Comparison of ENCODE assay signal across 18 cellular contexts in the genomic region with DNA sequence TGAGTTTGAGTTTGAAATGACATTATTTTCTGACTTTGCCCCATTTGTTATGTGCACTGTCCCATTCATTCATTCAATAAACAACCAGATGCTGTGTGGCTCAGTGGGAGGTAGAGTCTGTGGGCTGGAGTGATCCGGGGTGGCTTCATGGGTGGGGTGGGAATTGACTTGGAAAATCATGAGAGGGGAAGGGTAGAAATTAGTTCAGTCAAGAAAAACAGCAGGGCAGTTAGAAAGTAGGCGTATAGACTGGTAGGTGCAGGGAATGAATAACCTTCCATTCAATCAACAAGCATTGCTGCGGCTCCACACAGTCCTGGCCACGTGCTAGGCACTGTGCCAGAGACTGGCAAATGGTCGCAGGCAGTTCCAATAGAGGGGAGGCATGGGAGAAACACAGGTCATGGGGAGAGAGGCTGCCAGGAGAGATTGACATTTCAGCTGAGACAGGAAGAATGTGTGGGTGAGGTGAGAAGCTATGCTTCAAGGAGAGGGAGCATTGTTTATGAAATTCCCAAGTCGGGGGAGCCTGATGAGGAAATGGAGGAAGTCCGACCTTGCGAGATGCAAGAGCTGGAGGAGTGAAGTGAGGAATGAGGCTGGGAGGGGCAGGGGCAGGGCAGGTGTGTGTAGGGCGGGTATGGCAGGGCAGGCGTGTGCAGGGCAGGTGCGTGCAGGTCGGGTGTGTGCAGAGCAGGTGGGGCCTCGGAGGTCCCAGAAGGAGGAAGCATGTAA. TPM values are rescaled to one million over a fixed set of nuclear protein-coding genes. Genes with fewer than 3 reads are reported as not detected.
DNase-seq lines count a peak whose midpoint lies in the region; ATAC-seq and TF ChIP-seq lines count a peak whose summit lies in the region.
"Had no signal": no experiment of that assay in that cellular context is flagged by ENCODE, and none has a peak within 500 bp of the region (broad histone marks: within the 10 kb centered on the region; RNA-seq: fewer than 3 reads in every experiment).

No MANE protein-coding gene starts in this region.

- ATAC-seq in GM23338: no peak
- peak; percentile 48 for ATAC-seq in foreskin keratinocyte
- no peak for ATAC-seq in activated naive CD8-positive, alpha-beta T cell treated with anti-CD3 and anti-CD28 coated beads, Interleukin-2, amount 50 U/mL, for 24 hours
- ATAC-seq in T-helper 17 cell: no peak
- ATAC-seq: gastroesophageal sphincter had no signal

- peak; percentile 13 for DNase-seq in GM23338 (ENCODE audit: low spot score)
- DNase-seq in NCI-H510A (lab: John Stamatoyannopoulos, UW): peak; percentile 50
- DNase-seq in foreskin keratinocyte: peak; percentile 37 to 40
- no peak for DNase-seq in HFFc6
- no peak for DNase-seq in activated naive CD8-positive, alpha-beta T cell treated with anti-CD3 and anti-CD28 coated beads, Interleukin-2, amount 50 U/mL, for 24 hours
- no peak for DNase-seq in T-helper 17 cell
- DNase-seq in activated gamma-delta T cell treated with Interleukin-2 at 50 U/mL for 16 hours: no peak
- DNase-seq: activated naive CD8-positive, alpha-beta T cell treated with anti-CD3 and anti-CD28 coated beads, Interleukin-2, amount 10 ng/mL, durations not matched to agents 7 days and 5 days; NCI-H526 treated with DMSO at 0.1 percent for 48 hours; posterior cingulate gyrus; stimulated activated CD4-positive, alpha-beta T cell treated with anti-CD3 and anti-CD28 coated beads, Interleukin-4, amount 100 ng/mL, for 4 hours had no signal

- H3K27me3 ChIP-seq in GM23338 (ENCODE audit: insufficient read depth) (no peaks in the 10 kb centered on the region), foreskin keratinocyte (peaks cover 10% of the 10 kb centered on the region), muscle layer of duodenum (ENCODE audit: low read depth, low read length) (no peaks in the 10 kb centered on the region)
- H3K27me3 ChIP-seq: BLaER1, gastroesophageal sphincter had no signal

- no peaks in the 10 kb centered on the region for H4K20me1 ChIP-seq in GM23338 (replicated peaks; ENCODE audit: insufficient read depth)
- H4K20me1 ChIP-seq: BLaER1 had no signal

- H3F3A ChIP-seq in GM23338 (replicated peaks; ENCODE audit: low read depth): no peaks in the 10 kb centered on the region

- H3K4me3 ChIP-seq in GM23338 (no peak overlapping the region), muscle layer of duodenum (ENCODE audit: low read depth in 1 of 2, low read length in 2 of 2) (no peak overlapping the region)
- H3K4me3 ChIP-seq: BLaER1, coronary artery, gastroesophageal sphincter, SJSA1 had no signal

- H3K36me3 Mint-ChIP-seq in GM23338 (ENCODE audit: low read depth) (peaks cover 6% of the 10 kb centered on the region; the same call in 2 of the 3 replicates), HFFc6 (ENCODE audit: low read depth) (no peaks in the 10 kb centered on the region), T-helper 17 cell (ENCODE audit: low read depth) (peaks cover 2% of the 10 kb centered on the region)
- no peaks in the 10 kb centered on the region for H3K36me3 Mint-ChIP-seq in activated naive CD8-positive, alpha-beta T cell treated with anti-CD3 and anti-CD28 coated beads, Interleukin-2, amount 50 U/mL, for 24 hours (ENCODE audit: low read depth)
- H3K36me3 Mint-ChIP-seq: activated naive CD8-positive, alpha-beta T cell treated with anti-CD3 and anti-CD28 coated beads, Interleukin-2, amount 10 ng/mL, durations not matched to agents 7 days and 5 days had no signal

- H3K4me1 Mint-ChIP-seq in GM23338: no peaks in the 10 kb centered on the region; the same call in 2 of the 3 replicates
- H3K4me1 Mint-ChIP-seq in HFFc6 (ENCODE audit: low read depth): no peaks in the 10 kb centered on the region
- H3K4me1 Mint-ChIP-seq in activated naive CD8-positive, alpha-beta T cell treated with anti-CD3 and anti-CD28 coated beads, Interleukin-2, amount 50 U/mL, for 24 hours: no peaks in the 10 kb centered on the region
- no peaks in the 10 kb centered on the region for H3K4me1 Mint-ChIP-seq in T-helper 17 cell
- H3K4me1 Mint-ChIP-seq: activated naive CD8-positive, alpha-beta T cell treated with anti-CD3 and anti-CD28 coated beads, Interleukin-2, amount 10 ng/mL, durations not matched to agents 7 days and 5 days had no signal

- H3K79me2 ChIP-seq in GM23338 (replicated peaks; ENCODE audit: insufficient read depth): no peaks in the 10 kb centered on the region

- no peak overlapping the region for H3K4me3 Mint-ChIP-seq in GM23338
- no peak overlapping the region for H3K4me3 Mint-ChIP-seq in HFFc6
- no peak overlapping the region for H3K4me3 Mint-ChIP-seq in activated naive CD8-positive, alpha-beta T cell treated with anti-CD3 and anti-CD28 coated beads, Interleukin-2, amount 50 U/mL, for 24 hours
- H3K4me3 Mint-ChIP-seq in T-helper 17 cell: no peak overlapping the region
- H3K4me3 Mint-ChIP-seq: activated naive CD8-positive, alpha-beta T cell treated with anti-CD3 and anti-CD28 coated beads, Interleukin-2, amount 10 ng/mL, durations not matched to agents 7 days and 5 days; memory B cell had no signal

- H3K4me1 ChIP-seq in GM23338 (ENCODE audit: insufficient read depth): no peaks in the 10 kb centered on the region
- no peaks in the 10 kb centered on the region for H3K4me1 ChIP-seq in foreskin keratinocyte
- peaks cover 0 to 8% of the 10 kb centered on the region in 2 donors for H3K4me1 ChIP-seq in muscle layer of duodenum (ENCODE audit: control insufficient read depth in 1 of 2, insufficient read depth in 2 of 2, low read length in 2 of 2)
- H3K4me1 ChIP-seq: gastroesophageal sphincter, SJSA1 had no signal

- H3K9me3 Mint-ChIP-seq in GM23338 (peaks cover 12% of the 10 kb centered on the region), HFFc6 (peaks cover 8% of the 10 kb centered on the region; the same call in 1 of the 2 replicates)
- no peaks in the 10 kb centered on the region for H3K9me3 Mint-ChIP-seq in activated naive CD8-positive, alpha-beta T cell treated with anti-CD3 and anti-CD28 coated beads, Interleukin-2, amount 50 U/mL, for 24 hours

- H3K27me3 Mint-ChIP-seq in GM23338 (ENCODE audit: insufficient read depth, low read depth, poor library complexity) (peaks cover 1% of the 10 kb centered on the region), HFFc6 (ENCODE audit: insufficient read depth) (peaks cover 42% of the 10 kb centered on the region), T-helper 17 cell (peaks cover 43% of the 10 kb centered on the region)
- H3K27me3 Mint-ChIP-seq in activated naive CD8-positive, alpha-beta T cell treated with anti-CD3 and anti-CD28 coated beads, Interleukin-2, amount 50 U/mL, for 24 hours: peaks cover 6% of the 10 kb centered on the region
- H3K27me3 Mint-ChIP-seq: memory B cell had no signal

- H3K27ac Mint-ChIP-seq in GM23338 (no peak overlapping the region), HFFc6 (no peak overlapping the region), T-helper 17 cell (no peak overlapping the region)
- H3K27ac Mint-ChIP-seq in activated naive CD8-positive, alpha-beta T cell treated with anti-CD3 and anti-CD28 coated beads, Interleukin-2, amount 50 U/mL, for 24 hours: no peak overlapping the region
- H3K27ac Mint-ChIP-seq: activated naive CD8-positive, alpha-beta T cell treated with anti-CD3 and anti-CD28 coated beads, Interleukin-2, amount 10 ng/mL, durations not matched to agents 7 days and 5 days had no signal

- no peak overlapping the region for H3K4me2 ChIP-seq in GM23338

- H3K9me2 ChIP-seq in GM23338 (ENCODE audit: insufficient read depth): no peaks in the 10 kb centered on the region

- no peaks in the 10 kb centered on the region for H3K36me3 ChIP-seq in GM23338 (ENCODE audit: insufficient read depth)
- no peaks in the 10 kb centered on the region for H3K36me3 ChIP-seq in muscle layer of duodenum (ENCODE audit: control insufficient read depth in 1 of 2, insufficient read depth in 2 of 2, low read length in 2 of 2)
- H3K36me3 ChIP-seq: BLaER1, gastroesophageal sphincter, SJSA1 had no signal

- no peaks in the 10 kb centered on the region for H3K9me3 ChIP-seq in muscle layer of duodenum (ENCODE audit: control insufficient read depth in 1 of 2, low read length in 2 of 2)
- no peaks in the 10 kb centered on the region for H3K9me3 ChIP-seq in T-helper 17 cell (ENCODE audit: control insufficient read depth, low read length, poor library complexity, severe bottlenecking)
- H3K9me3 ChIP-seq: gastroesophageal sphincter, SJSA1 had no signal

- H2AFZ ChIP-seq in GM23338: no peak overlapping the region

- no peak overlapping the region for H3K27ac ChIP-seq in GM23338 (ENCODE audit: low read depth)
- no peak overlapping the region for H3K27ac ChIP-seq in foreskin keratinocyte
- H3K27ac ChIP-seq in muscle layer of duodenum (ENCODE audit: low read length): peak overlapping the region; percentile 67
- H3K27ac ChIP-seq: BLaER1, coronary artery, gastroesophageal sphincter, HL-60, SJSA1 had no signal

- TF ChIP-seq CTCF in GM23338 (conservative IDR thresholded peaks at IDR 0.05; ENCODE audit: low read depth in 2 of 2) (no peak), foreskin keratinocyte (conservative IDR thresholded peaks at IDR 0.05) (no peak), HFFc6 (IDR thresholded peaks at IDR 0.05) (no peak)

TF ChIP-seq in GM23338, 12 proteins besides CTCF, POLR2A, EP300 and RAD21 (continues in another document):
- no peak for TF ChIP-seq STAT1 (IDR thresholded peaks at IDR 0.05; ENCODE audit: unreplicated experiment)
- TF ChIP-seq EZH2 (IDR thresholded peaks at IDR 0.05; ENCODE audit: low read depth, unreplicated experiment): no peak
- TF ChIP-seq CREB1 (CRISPR knock-in tag; IDR thresholded peaks at IDR 0.05; ENCODE audit: low read depth): no peak

RNA-seq across cellular contexts. Expression of a gene that starts 54.5 kb away (rescaled TPM):
- total RNA-seq in GM23338 (2014; rRNA removed; shearing (Covaris generic)): 10.6 and 11.4 TPM in 2 replicates
- polyA plus RNA-seq in GM23338 (2016; fragmentation: Nextera tagmentation; extraction: Ambion mirVana) (9.7 and 11.2 TPM in 2 replicates), foreskin keratinocyte (0.62 and 0.67 TPM in 2 replicates)
- total RNA-seq in foreskin keratinocyte (4.1 and 4.4 TPM in 2 replicates), T-helper 17 cell (1 to 10 TPM; 4.4 to 4.6 TPM)
- under 1 TPM; 0.05 to 0.28 (median 0.09) TPM for total RNA-seq in HFFc6 (2021; fragmentation: NEBNext Ultra II Directional; extraction: Animal tissue kit (Norgen Biotek cat#: 25700))

Comparison
In these comparisons a context has a peak if more than half of its experiments do, and no peak if none do; other contexts are left out.
1. DNase-seq: peak in GM23338 (single experiment), NCI-H510A (single experiment) and foreskin keratinocyte (2 of 2); none in HFFc6 (single experiment), activated naive CD8-positive, alpha-beta T cell treated with anti-CD3 and anti-CD28 coated beads, Interleukin-2, amount 50 U/mL, for 24 hours (single experiment), T-helper 17 cell (0 of 3) and activated gamma-delta T cell treated with Interleukin-2 at 50 U/mL for 16 hours (single experiment).